8 cellular contexts compared by ENCODE assay signal in genomic region chr15:42056934-42057743, GRCh38. TPM values are rescaled to one million over a fixed set of nuclear protein-coding genes. Genes with fewer than 3 reads are reported as not detected.
DNase-seq lines count a peak whose midpoint lies in the region; ATAC-seq and TF ChIP-seq lines count a peak whose summit lies in the region.

No MANE protein-coding gene starts in this region.

- POLR2A ChIA-PET in SK-N-SH (lab: Yijun Ruan, JAX), result no interaction called here

- H3K4me3 ChIP-seq in MG63 (no peak overlapping the region), SK-N-SH (ENCODE audit: low read depth in 2 of 2, low read length in 1 of 2) (peak overlapping the region; percentile 30 to 47), left ventricle myocardium inferior (peak overlapping the region; percentile 49)

- no peaks in the 10 kb centered on the region for H3F3A ChIP-seq in SK-N-SH (replicated peaks; ENCODE audit: insufficient read depth)

- no peaks in the 10 kb centered on the region for H3K9me3 ChIP-seq in MG63
- no peaks in the 10 kb centered on the region for H3K9me3 ChIP-seq in SK-N-SH
- no peaks in the 10 kb centered on the region for H3K9me3 ChIP-seq in left ventricle myocardium inferior (replicated peaks)

- ATAC-seq in HG02852 (IDR thresholded peaks at IDR 0.05; ENCODE audit: unreplicated experiment), result no peak
- no peak for ATAC-seq in GM21390 (IDR thresholded peaks at IDR 0.05; ENCODE audit: unreplicated experiment)

- TF ChIP-seq CTCF in SK-N-SH (IDR thresholded peaks at IDR 0.05), result peak; percentile 63
- peak; percentile 80 for TF ChIP-seq CTCF in left ventricle myocardium inferior (IDR thresholded peaks at IDR 0.05; ENCODE audit: borderline replicate concordance)

- H4K20me1 ChIP-seq in SK-N-SH (ENCODE audit: insufficient read depth), result no peaks in the 10 kb centered on the region

- TF ChIP-seq RAD21 in SK-N-SH (IDR thresholded peaks at IDR 0.05; ENCODE audit: low read length), result peak; percentile 72

- TF ChIP-seq EP300 in SK-N-SH (IDR thresholded peaks at IDR 0.05; ENCODE audit: borderline replicate concordance in 1 of 2, low read depth in 1 of 2, low read length in 1 of 2), result no peak

- intact Hi-C loops in left ventricle myocardium inferior (cut with micrococcal nuclease) (no loop called here), posterior cingulate gyrus (cut with DNase I) (no loop called here)

- H3K79me2 ChIP-seq in SK-N-SH (ENCODE audit: insufficient read depth), result no peaks in the 10 kb centered on the region

- H3K36me3 ChIP-seq in MG63 (no peaks in the 10 kb centered on the region), SK-N-SH (replicated peaks in 1 of 2; ENCODE audit: control insufficient read depth in 1 of 2, insufficient read depth in 2 of 2, low read length in 1 of 2) (no peaks in the 10 kb centered on the region), left ventricle myocardium inferior (no peaks in the 10 kb centered on the region)

- H2AFZ ChIP-seq in SK-N-SH (ENCODE audit: low read depth), result no peak overlapping the region; the same call in 1 of the 2 replicates

- H3K9ac ChIP-seq in SK-N-SH, result no peak overlapping the region

- no peaks in the 10 kb centered on the region for H3K27me3 ChIP-seq in MG63
- H3K27me3 ChIP-seq in SK-N-SH (ENCODE audit: insufficient read depth), result peaks cover 11% of the 10 kb centered on the region; the same call in 1 of the 2 replicates
- H3K27me3 ChIP-seq in left ventricle myocardium inferior (ENCODE audit: low read depth), result no peaks in the 10 kb centered on the region

- H3K9me2 ChIP-seq in SK-N-SH, result no peaks in the 10 kb centered on the region

- WGBS in SK-N-SH (ENCODE audit: low lambda C conversion rate), result 15% methylated on average over 27 of the region's 36 CpGs

- DNase-seq in G401 (ENCODE audit: low spot score), result peak; percentile 70
- peak; percentile 75 for DNase-seq in MG63
- peak; percentile 90 for DNase-seq in SK-N-SH
- DNase-seq in amniotic epithelial cell (ENCODE audit: low read depth), result peak; percentile 78
- DNase-seq in left ventricle myocardium inferior, result peak; percentile 73
- peak; percentile 35 to 95 (median 70) for DNase-seq in posterior cingulate gyrus

- in situ Hi-C loops in G401 (cut with HindIII; ENCODE audit: low sequenced_read_pairs), result no loop called here

- CTCF ChIA-PET in SK-N-SH (lab: Yijun Ruan, JAX), result interaction anchor here (0.7 to 8.6 kb wide), 40 partner anchors 9 to 118 kb away, joined by 3 to 165 read pairs (median 4); partner anchors contain the start of gene EHD4

- H3K4me1 ChIP-seq in SK-N-SH (ENCODE audit: control insufficient read depth in 1 of 2, insufficient read depth in 2 of 2, low read depth in 1 of 2, low read length in 1 of 2), result peaks cover 0 to 8% of the 10 kb centered on the region in 2 experiments; a peak in 2 of 4 replicates
- H3K4me1 ChIP-seq in left ventricle myocardium inferior, result peaks cover 32% of the 10 kb centered on the region

- H3K4me2 ChIP-seq in SK-N-SH, result peak overlapping the region; percentile 68

- H3K27ac ChIP-seq in SK-N-SH (ENCODE audit: low read depth in 2 of 2, low read length in 1 of 2), result no peak overlapping the region
- no peak overlapping the region for H3K27ac ChIP-seq in left ventricle myocardium inferior (replicated peaks)

TF ChIP-seq in SK-N-SH, 30 proteins besides CTCF, POLR2A, EP300 and RAD21:
- TF ChIP-seq CHD2 (IDR thresholded peaks at IDR 0.05; ENCODE audit: low read length, partially characterized antibody) (peak; percentile 33), GABPA (IDR thresholded peaks at IDR 0.05; ENCODE audit: low read depth) (no peak), SMC3 (IDR thresholded peaks at IDR 0.05; ENCODE audit: low read depth, low read length) (peak; percentile 78), MAX (IDR thresholded peaks at IDR 0.05; ENCODE audit: low read depth) (0 out of 2 replicates have a peak, but pooled peaks have one; percentile 48), JUND (IDR thresholded peaks at IDR 0.05) (no peak), FOXJ3 (CRISPR knock-in tag; IDR thresholded peaks at IDR 0.05) (peak; percentile 66; the same call in 1 of the 2 replicates), ZBTB33 (IDR thresholded peaks at IDR 0.05; ENCODE audit: borderline replicate concordance, low read depth) (no peak), SIN3A (IDR thresholded peaks at IDR 0.05; ENCODE audit: borderline replicate concordance, low read depth, low read length) (peak; percentile 51; the same call in 1 of the 2 replicates), NRF1 (IDR thresholded peaks at IDR 0.05; ENCODE audit: low read depth, low read length) (no peak), GATA2 (CRISPR knock-in tag; IDR thresholded peaks at IDR 0.05) (no peak), FOSL2 (IDR thresholded peaks at IDR 0.05; ENCODE audit: borderline replicate concordance, low read depth) (no peak), RFX5 (IDR thresholded peaks at IDR 0.05; ENCODE audit: low read length) (no peak), RCOR1 (IDR thresholded peaks at IDR 0.05; ENCODE audit: low read length) (peak; percentile 49; the same call in 1 of the 2 replicates), TCF12 (IDR thresholded peaks at IDR 0.05) (no peak), MXI1 (IDR thresholded peaks at IDR 0.05; ENCODE audit: low read depth, low read length) (peak; percentile 92)

RNA-seq across cellular contexts. Expression of gene PLA2G4E, which starts 36.3 kb away (rescaled TPM):
- total RNA-seq in G401 (2014; rRNA removed; shearing (Covaris generic)), result not detected in 2 replicates
- not detected in 2 replicates for total RNA-seq in MG63 (2014; rRNA removed; shearing (Covaris generic); ENCODE audit: low replicate concordance)
- polyA plus RNA-seq in SK-N-SH (2012; rRNA removed), result not detected in 2 replicates
- polyA plus RNA-seq in SK-N-SH (2012; cell fraction: cytosol; rRNA removed), result not detected in 2 replicates
- polyA plus RNA-seq in SK-N-SH (2012; cell fraction: nucleus; rRNA removed), result not detected in 2 replicates
- total RNA-seq in left ventricle myocardium inferior, result not detected

RNA-seq across cellular contexts. Expression of gene PLA2G4D, which starts 37.2 kb away (rescaled TPM):
- total RNA-seq in G401 (2014; rRNA removed; shearing (Covaris generic)), result 0.43 and 0.61 TPM in 2 replicates
- total RNA-seq in MG63 (2014; rRNA removed; shearing (Covaris generic); ENCODE audit: low replicate concordance), result not detected in 2 replicates
- polyA plus RNA-seq in SK-N-SH (2012; rRNA removed), result not detected in 2 replicates
- polyA plus RNA-seq in SK-N-SH (2012; cell fraction: cytosol; rRNA removed), result not detected in 2 replicates
- not detected in 2 replicates for polyA plus RNA-seq in SK-N-SH (2012; cell fraction: nucleus; rRNA removed)
- not detected for total RNA-seq in left ventricle myocardium inferior
